Comparison of ENCODE assay signal across 12 cellular contexts in the genomic region with DNA sequence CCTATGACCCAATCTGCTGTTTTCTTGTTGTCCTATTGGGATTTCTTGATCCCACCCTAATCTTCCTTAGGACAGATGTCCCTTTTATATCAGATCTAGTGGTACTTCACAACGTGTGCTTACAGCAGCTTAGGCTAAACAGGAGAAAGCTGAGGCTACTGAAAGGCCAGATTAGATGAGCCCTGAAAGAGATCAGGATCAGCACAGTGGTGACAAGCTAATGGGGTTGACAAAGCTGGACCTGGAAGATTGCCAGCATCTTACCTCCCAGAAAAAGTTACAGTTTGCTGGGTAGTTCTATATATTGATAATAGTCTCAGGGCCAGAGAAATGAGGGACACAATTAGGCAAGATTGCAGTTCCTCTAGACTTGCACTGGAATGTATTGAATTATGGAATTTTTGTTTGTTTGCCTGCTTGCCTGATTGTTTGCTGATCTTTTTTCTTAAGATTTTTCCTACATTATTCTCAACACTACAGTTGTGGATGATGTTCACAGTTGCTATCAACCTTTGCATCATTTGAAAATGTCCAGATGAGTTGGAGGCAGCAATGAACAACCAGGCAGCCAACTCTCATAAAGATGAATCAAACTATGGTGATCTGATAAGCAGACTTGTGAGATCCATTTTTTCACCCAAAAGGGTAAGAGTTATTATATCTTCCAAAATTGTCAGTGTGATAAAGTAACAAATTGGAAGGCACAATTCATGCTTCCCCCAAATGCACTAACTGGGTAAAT. TPM values are rescaled to one million over a fixed set of nuclear protein-coding genes. Genes with fewer than 3 reads are reported as not detected.
A peak's percentile ranks its signal among the peaks of the same experiment; 100 is the strongest.
DNase-seq lines count a peak whose midpoint lies in the region; ATAC-seq and TF ChIP-seq lines count a peak whose summit lies in the region.
"Had no signal": no experiment of that assay in that cellular context is flagged by ENCODE, and none has a peak within 500 bp of the region (broad histone marks: within the 10 kb centered on the region; RNA-seq: fewer than 3 reads in every experiment).

No MANE protein-coding gene starts in this region.

- no peak overlapping the region for H3K4me3 Mint-ChIP-seq in activated CD4-positive, alpha-beta T cell treated with anti-CD3 and anti-CD28 coated beads, Interleukin-2, amount 10 ng/mL, durations not matched to agents 24 days and 14 days
- H3K4me3 Mint-ChIP-seq in T-helper 17 cell: peak overlapping the region; percentile 33
- H3K4me3 Mint-ChIP-seq in nephron: no peak overlapping the region
- H3K4me3 Mint-ChIP-seq: activated B cell treated with CpG ODN at 0.5 μM for 24 hours had no signal

- intact Hi-C loops in activated CD4-positive, alpha-beta T cell treated with anti-CD3 and anti-CD28 coated beads, Interleukin-2, amount 10 ng/mL, durations not matched to agents 24 days and 14 days (cut with micrococcal nuclease): loop anchor here (1.0 to 5.0 kb wide), 2 partner anchors 41 to 77 kb away; no protein-coding TSS in a partner anchor

- no peak for DNase-seq in activated CD4-positive, alpha-beta T cell treated with anti-CD3 and anti-CD28 coated beads, Interleukin-2, amount 10 ng/mL, durations not matched to agents 24 days and 14 days
- DNase-seq in activated CD4-positive, alpha-beta T cell treated with anti-CD3 and anti-CD28 coated beads, Interleukin-2, amount 50 U/mL, for 1 hour: no peak
- no peak for DNase-seq in T-helper 17 cell
- DNase-seq: activated B cell treated with CpG ODN at 0.5 μM for 24 hours, adrenal gland, NCI-H187 treated with DMSO at 0.1 percent for 48 hours had no signal

- H3K9me3 ChIP-seq in T-helper 17 cell (ENCODE audit: control insufficient read depth, low read length, poor library complexity, severe bottlenecking): no peaks in the 10 kb centered on the region
- H3K9me3 ChIP-seq: adrenal gland, vagina had no signal

- no peaks in the 10 kb centered on the region for H3K36me3 Mint-ChIP-seq in activated CD4-positive, alpha-beta T cell treated with anti-CD3 and anti-CD28 coated beads, Interleukin-2, amount 10 ng/mL, durations not matched to agents 24 days and 14 days (ENCODE audit: low read depth)
- H3K36me3 Mint-ChIP-seq in T-helper 17 cell (ENCODE audit: low read depth) (no peaks in the 10 kb centered on the region), nephron (ENCODE audit: low read depth) (no peaks in the 10 kb centered on the region)

- TF ChIP-seq CTCF in nephron (IDR thresholded peaks at IDR 0.05; ENCODE audit: unreplicated experiment in 3 of 3): no peak

- H3K9me3 Mint-ChIP-seq in activated CD4-positive, alpha-beta T cell treated with anti-CD3 and anti-CD28 coated beads, Interleukin-2, amount 10 ng/mL, durations not matched to agents 24 days and 14 days: no peaks in the 10 kb centered on the region
- H3K9me3 Mint-ChIP-seq in nephron: no peaks in the 10 kb centered on the region
- H3K9me3 Mint-ChIP-seq: activated B cell treated with CpG ODN at 0.5 μM for 24 hours had no signal

- ATAC-seq in HG03159 (IDR thresholded peaks at IDR 0.05; ENCODE audit: unreplicated experiment) (peak; percentile 1), T-helper 17 cell (no peak), GM21515 (IDR thresholded peaks at IDR 0.05; ENCODE audit: unreplicated experiment) (no peak), HG02623 (IDR thresholded peaks at IDR 0.05; ENCODE audit: unreplicated experiment) (no peak), HG03457 (IDR thresholded peaks at IDR 0.05; ENCODE audit: unreplicated experiment) (no peak)

- peaks cover 8% of the 10 kb centered on the region for H3K27me3 Mint-ChIP-seq in activated CD4-positive, alpha-beta T cell treated with anti-CD3 and anti-CD28 coated beads, Interleukin-2, amount 10 ng/mL, durations not matched to agents 24 days and 14 days
- H3K27me3 Mint-ChIP-seq in T-helper 17 cell (peaks cover 8% of the 10 kb centered on the region), nephron (ENCODE audit: low read depth) (no peaks in the 10 kb centered on the region)
- H3K27me3 Mint-ChIP-seq: activated B cell treated with CpG ODN at 0.5 μM for 24 hours had no signal

- H3K4me1 Mint-ChIP-seq in activated CD4-positive, alpha-beta T cell treated with anti-CD3 and anti-CD28 coated beads, Interleukin-2, amount 10 ng/mL, durations not matched to agents 24 days and 14 days: peaks cover 9% of the 10 kb centered on the region
- H3K4me1 Mint-ChIP-seq in T-helper 17 cell (peaks cover 10% of the 10 kb centered on the region), nephron (peaks cover 17% of the 10 kb centered on the region)

- H3K27ac Mint-ChIP-seq in activated CD4-positive, alpha-beta T cell treated with anti-CD3 and anti-CD28 coated beads, Interleukin-2, amount 10 ng/mL, durations not matched to agents 24 days and 14 days: peak overlapping the region; percentile 8
- no peak overlapping the region for H3K27ac Mint-ChIP-seq in T-helper 17 cell
- peak overlapping the region in 2 of 3 experiments; percentile 54 to 75 for H3K27ac Mint-ChIP-seq in nephron
- H3K27ac Mint-ChIP-seq: activated B cell treated with CpG ODN at 0.5 μM for 24 hours had no signal

RNA-seq across cellular contexts. Expression of gene PIK3C3, which starts 49.1 kb away (rescaled TPM):
- 57.1 and 57.7 TPM in 2 replicates for total RNA-seq in activated CD4-positive, alpha-beta T cell treated with anti-CD3 and anti-CD28 coated beads, Interleukin-2, amount 10 ng/mL, durations not matched to agents 24 days and 14 days
- 10 to 100 TPM; 53.2 to 57.4 TPM for total RNA-seq in T-helper 17 cell
